24 cellular contexts compared by ENCODE assay signal in genomic region chr20:32559216-32559752, GRCh38. TPM values are rescaled to one million over a fixed set of nuclear protein-coding genes. Genes with fewer than 3 reads are reported as not detected.
A peak's percentile ranks its signal among the peaks of the same experiment; 100 is the strongest.
DNase-seq lines count a peak whose midpoint lies in the region; ATAC-seq, FAIRE-seq and TF ChIP-seq lines count a peak whose summit lies in the region.
"Had no signal": no experiment of that assay in that cellular context is flagged by ENCODE, and none has a peak within 500 bp of the region (broad histone marks: within the 10 kb centered on the region; RNA-seq: fewer than 3 reads in every experiment).

No MANE protein-coding gene starts in this region.

- H3K79me2 ChIP-seq in HepG2 (ENCODE audit: insufficient read depth, low read length), result no peaks in the 10 kb centered on the region

- TF ChIP-seq POLR2A in HepG2 (IDR thresholded peaks at IDR 0.05; ENCODE audit: insufficient read depth in 1 of 2, low read depth in 2 of 2, low read length in 2 of 2) (no peak), right lobe of liver (IDR thresholded peaks at IDR 0.05) (no peak)

- 80% methylated on average over 7 of the region's 7 CpGs for WGBS in HepG2 (ENCODE audit: low lambda C conversion rate)
- WGBS in right lobe of liver (ENCODE audit: insufficient coverage, low coverage, low lambda C conversion rate, missing lambda C conversion rate), result 14% methylated on average over 2 of the region's 7 CpGs

- intact Hi-C loops in HepG2 (cut with micrococcal nuclease; ENCODE audit: unreplicated experiment) (no loop called here), right lobe of liver (cut with DNase I) (no loop called here)
- intact Hi-C loops in naive thymus-derived CD4-positive, alpha-beta T cell (cut with micrococcal nuclease), result no loop called here

- peak overlapping the region; percentile 81 for H3K27ac Mint-ChIP-seq in activated naive CD8-positive, alpha-beta T cell
- H3K27ac Mint-ChIP-seq in naive thymus-derived CD4-positive, alpha-beta T cell, result peak overlapping the region in 8 of 9 donors; percentile 70 to 87 (median 76)
- H3K27ac Mint-ChIP-seq in stimulated activated naive B cell treated with anti-CD40 and anti-IgM and Interleukin-4, amounts not matched to agents 10 μg/mL and 1 μg/mL and 100 μg/mL, for 72 hours, result peak overlapping the region; percentile 27
- H3K27ac Mint-ChIP-seq: naive B cell, WTC11 had no signal

- H4K20me1 ChIP-seq in HepG2 (ENCODE audit: insufficient read depth, low read length), result no peaks in the 10 kb centered on the region

- no peak overlapping the region for H3K4me3 Mint-ChIP-seq in activated naive CD8-positive, alpha-beta T cell
- H3K4me3 Mint-ChIP-seq in naive thymus-derived CD4-positive, alpha-beta T cell, result peak overlapping the region in 2 of 10 donors; percentile 12 to 17
- no peak overlapping the region for H3K4me3 Mint-ChIP-seq in stimulated activated naive B cell treated with anti-CD40 and anti-IgM and Interleukin-4, amounts not matched to agents 10 μg/mL and 1 μg/mL and 100 μg/mL, for 72 hours
- H3K4me3 Mint-ChIP-seq: dendritic cell treated with granulocyte-macrophage colony-stimulating factor and Interleukin-4, amounts not matched to agents 40 ng/mL and 50 ng/mL, for 4 days; WTC11 had no signal

- TF ChIP-seq EP300 in HepG2 (IDR thresholded peaks at IDR 0.05; ENCODE audit: low read depth in 2 of 2, low read length in 2 of 2) (no peak), HepG2 (CRISPR knock-in tag; IDR thresholded peaks at IDR 0.05; ENCODE audit: borderline replicate concordance) (no peak)

- no peak overlapping the region for H3K9ac ChIP-seq in HepG2 (ENCODE audit: insufficient read depth, low read depth, low read length)
- H3K9ac ChIP-seq: GM23248 had no signal

- ATAC-seq in HepG2 (no peak), right lobe of liver (no peak)
- ATAC-seq in naive thymus-derived CD4-positive, alpha-beta T cell, result no peak
- no peak for ATAC-seq in stimulated activated naive B cell treated with anti-CD40 and anti-IgM and Interleukin-4, amounts not matched to agents 10 μg/mL and 1 μg/mL and 100 μg/mL, for 72 hours (replicated peaks)

- H3K4me2 ChIP-seq in HepG2 (ENCODE audit: low read depth, low read length), result no peak overlapping the region

- FAIRE-seq in HepG2 (lab: Jason Lieb, UNC), result no peak
- FAIRE-seq: GM18507 had no signal

- H2AFZ ChIP-seq in HepG2 (ENCODE audit: low read length), result no peak overlapping the region
- H2AFZ ChIP-seq: GM23248 had no signal

- POLR2A ChIA-PET in HepG2 (lab: Yijun Ruan, JAX), result interaction anchor here (6.7 kb wide), 1 partner anchor 16 kb away, joined by 124 read pairs; no protein-coding TSS in a partner anchor
- POLR2A ChIA-PET in naive thymus-derived CD4-positive, alpha-beta T cell (lab: Charles Lee), result interaction anchor here (1.2 to 1.7 kb wide), 2 partner anchors 20 to 24 kb away, joined by 3 to 4 read pairs; no protein-coding TSS in a partner anchor

- peaks cover 64% of the 10 kb centered on the region for H3K4me1 Mint-ChIP-seq in activated naive CD8-positive, alpha-beta T cell (ENCODE audit: low read depth)
- H3K4me1 Mint-ChIP-seq in naive thymus-derived CD4-positive, alpha-beta T cell, result peaks cover 25 to 85% (median 75%) of the 10 kb centered on the region in 7 donors
- H3K4me1 Mint-ChIP-seq in stimulated activated naive B cell treated with anti-CD40 and anti-IgM and Interleukin-4, amounts not matched to agents 10 μg/mL and 1 μg/mL and 100 μg/mL, for 72 hours, result peaks cover 24 to 29% of the 10 kb centered on the region in 2 donors

- BruUV-seq in HepG2 (replicated peaks; lab: Mats Ljungman, UMichigan), result no TSS peak

- in situ Hi-C loops in HepG2 (cut with HindIII; ENCODE audit: extremely low pct_ligation_motif_present, low pct_unique_long_range_greater_than_20kb), result no loop called here

- CTCF ChIA-PET in HepG2 (lab: Yijun Ruan, JAX; ENCODE audit: low intra/inter-chr PET ratio, low total read pairs), result no interaction called here
- CTCF ChIA-PET in naive thymus-derived CD4-positive, alpha-beta T cell (lab: Charles Lee), result no interaction called here

- H3K4me1 ChIP-seq in HepG2 (ENCODE audit: insufficient read depth, low read length) (peaks cover 94% of the 10 kb centered on the region), right lobe of liver (no peaks in the 10 kb centered on the region)
- H3K4me1 ChIP-seq in naive thymus-derived CD4-positive, alpha-beta T cell (ENCODE audit: control insufficient read depth in 2 of 2, insufficient read depth in 2 of 2, low read length in 2 of 2), result peaks cover 0 to 56% of the 10 kb centered on the region in 2 donors

- H3K4me3 ChIP-seq in HepG2 (replicated peaks in 1 of 3; ENCODE audit: insufficient read depth in 1 of 3, low read depth in 2 of 3, low read length in 3 of 3) (no peak overlapping the region), right lobe of liver (no peak overlapping the region), H7 (ENCODE audit: insufficient read depth, low read depth, low read length) (no peak overlapping the region)
- no peak overlapping the region for H3K4me3 ChIP-seq in naive thymus-derived CD4-positive, alpha-beta T cell (ENCODE audit: low read length)
- H3K4me3 ChIP-seq: GM23248, tibial nerve had no signal

- no peaks in the 10 kb centered on the region for H3K9me3 Mint-ChIP-seq in activated naive CD8-positive, alpha-beta T cell (ENCODE audit: low read depth)
- H3K9me3 Mint-ChIP-seq in naive thymus-derived CD4-positive, alpha-beta T cell, result no peaks in the 10 kb centered on the region
- H3K9me3 Mint-ChIP-seq in stimulated activated naive B cell treated with anti-CD40 and anti-IgM and Interleukin-4, amounts not matched to agents 10 μg/mL and 1 μg/mL and 100 μg/mL, for 72 hours, result no peaks in the 10 kb centered on the region
- H3K9me3 Mint-ChIP-seq: dendritic cell treated with granulocyte-macrophage colony-stimulating factor and Interleukin-4, amounts not matched to agents 40 ng/mL and 50 ng/mL, for 4 days; naive B cell had no signal

- H3K27me3 ChIP-seq in HepG2 (ENCODE audit: control insufficient read depth in 1 of 2, insufficient read depth in 2 of 2, low read length in 2 of 2) (no peaks in the 10 kb centered on the region), right lobe of liver (no peaks in the 10 kb centered on the region), H7 (ENCODE audit: control insufficient read depth, insufficient read depth, low read length) (no peaks in the 10 kb centered on the region)
- H3K27me3 ChIP-seq in naive thymus-derived CD4-positive, alpha-beta T cell (ENCODE audit: control insufficient read depth in 2 of 2, insufficient read depth in 2 of 2, low read length in 2 of 2), result no peaks in the 10 kb centered on the region

- DNase-seq in HepG2 (ENCODE audit: low spot score) (no peak), right lobe of liver (no peak), H7 (no peak), UCSD-AML1 (lab: John Stamatoyannopoulos, UW; ENCODE audit: unreplicated experiment) (no peak)
- DNase-seq in naive thymus-derived CD4-positive, alpha-beta T cell, result no peak
- DNase-seq in stimulated activated naive B cell treated with anti-CD40 and anti-IgM and Interleukin-4, amounts not matched to agents 10 μg/mL and 1 μg/mL and 100 μg/mL, for 72 hours, result no peak
- DNase-seq in effector CD4-positive, alpha-beta T cell, result no peak
- DNase-seq: activated CD4-positive, alpha-beta T cell treated with anti-CD3 and anti-CD28 coated beads, Interleukin-2, amount 50 U/mL, for 4 hours; activated CD8-positive, alpha-beta memory T cell treated with anti-CD3 and anti-CD28 coated beads, Interleukin-2, amount 50 U/mL, for 48 hours; activated effector memory CD4-positive, alpha-beta T cell treated with anti-CD3 and anti-CD28 coated beads, Interleukin-2, amount 50 U/mL, for 16 hours; KBM-7; left cardiac atrium; MM.1S; naive B cell; NCI-H2081 treated with DMSO at 0.1 percent for 48 hours; NCI-H446 treated with DMSO at 0.1 percent for 48 hours; T1000 had no signal

- H3K27ac ChIP-seq in HepG2 (ENCODE audit: extremely low read length, insufficient read depth, low read length) (no peak overlapping the region), right lobe of liver (no peak overlapping the region)
- no peak overlapping the region for H3K27ac ChIP-seq in naive thymus-derived CD4-positive, alpha-beta T cell (ENCODE audit: low read depth, low read length)
- H3K27ac ChIP-seq: C4-2B, GM23248 had no signal

- TF ChIP-seq CTCF in HepG2 (CRISPR knock-in tag; IDR thresholded peaks at IDR 0.05), result no peak
- TF ChIP-seq CTCF in right lobe of liver (IDR thresholded peaks at IDR 0.05), result no peak

- H3K9me3 ChIP-seq in HepG2 (ENCODE audit: low read length) (no peaks in the 10 kb centered on the region), right lobe of liver (no peaks in the 10 kb centered on the region)
- H3K9me3 ChIP-seq in naive thymus-derived CD4-positive, alpha-beta T cell (ENCODE audit: control insufficient read depth in 2 of 3, low read length in 3 of 3), result no peaks in the 10 kb centered on the region
- H3K9me3 ChIP-seq: tibial nerve had no signal

- H3K36me3 ChIP-seq in HepG2 (replicated peaks in 1 of 2; ENCODE audit: control insufficient read depth in 1 of 2, insufficient read depth in 2 of 2, low read length in 2 of 2), result no peaks in the 10 kb centered on the region; a peak in 2 of 5 replicates
- no peaks in the 10 kb centered on the region for H3K36me3 ChIP-seq in right lobe of liver
- peaks cover 0 to 21% (median 4%) of the 10 kb centered on the region in 3 experiments for H3K36me3 ChIP-seq in naive thymus-derived CD4-positive, alpha-beta T cell (ENCODE audit: control insufficient read depth in 2 of 3, insufficient read depth in 3 of 3, low read length in 3 of 3)
- H3K36me3 ChIP-seq in H7 (replicated peaks; ENCODE audit: control insufficient read depth, insufficient read depth, low read length), result no peaks in the 10 kb centered on the region
- H3K36me3 ChIP-seq: tibial nerve had no signal

- H3K36me3 Mint-ChIP-seq in activated naive CD8-positive, alpha-beta T cell, result no peaks in the 10 kb centered on the region
- peaks cover 4 to 33% (median 6%) of the 10 kb centered on the region in 5 donors for H3K36me3 Mint-ChIP-seq in naive thymus-derived CD4-positive, alpha-beta T cell
- no peaks in the 10 kb centered on the region for H3K36me3 Mint-ChIP-seq in stimulated activated naive B cell treated with anti-CD40 and anti-IgM and Interleukin-4, amounts not matched to agents 10 μg/mL and 1 μg/mL and 100 μg/mL, for 72 hours
- H3K36me3 Mint-ChIP-seq: naive B cell, WTC11 had no signal

- no peaks in the 10 kb centered on the region for H3K27me3 Mint-ChIP-seq in activated naive CD8-positive, alpha-beta T cell
- no peaks in the 10 kb centered on the region for H3K27me3 Mint-ChIP-seq in naive thymus-derived CD4-positive, alpha-beta T cell
- H3K27me3 Mint-ChIP-seq in stimulated activated naive B cell treated with anti-CD40 and anti-IgM and Interleukin-4, amounts not matched to agents 10 μg/mL and 1 μg/mL and 100 μg/mL, for 72 hours, result peaks cover 28 to 40% of the 10 kb centered on the region in 2 donors

- TF ChIP-seq RAD21 in HepG2 (CRISPR knock-in tag; IDR thresholded peaks at IDR 0.05), result no peak

RNA-seq across cellular contexts. Expression of gene NOL4L, which starts 25.8 kb away (rescaled TPM):
- total RNA-seq in HepG2 (2016; rRNA removed; fragmentation: Illumina TruSeq; extraction: Trizol) (16.6 and 16.9 TPM in 2 replicates), right lobe of liver (1 to 10 TPM; 4.3 to 6.5 (median 5.7) TPM)
- total RNA-seq in HepG2 (2016; cell fraction: cytosol; rRNA removed; fragmentation: Illumina TruSeq; extraction: Trizol; ENCODE audit: low read depth), result 19.2 and 19.4 TPM in 2 replicates
- total RNA-seq in HepG2 (2016; cell fraction: insoluble cytoplasmic fraction; rRNA removed; fragmentation: Illumina TruSeq; extraction: Trizol), result 14.6 and 17.1 TPM in 2 replicates
- total RNA-seq in HepG2 (2016; cell fraction: membrane; rRNA removed; fragmentation: Illumina TruSeq; extraction: Trizol), result 21.3 and 24.1 TPM in 2 replicates
- 21.2 and 22.3 TPM in 2 replicates for total RNA-seq in HepG2 (2016; cell fraction: nucleus; rRNA removed; fragmentation: Illumina TruSeq; extraction: Trizol)
- 35.4 and 38.7 TPM in 2 replicates for polyA plus RNA-seq in HepG2 (2011; rRNA removed)
- 16.5 and 20.9 TPM in 2 replicates for polyA plus RNA-seq in HepG2 (2011; cell fraction: cytosol; rRNA removed)
- 91.0 and 107 TPM in 2 replicates for polyA plus RNA-seq in HepG2 (2011; cell fraction: nucleus; rRNA removed)
- 36.0 and 39.2 TPM in 2 replicates for polyA plus RNA-seq in HepG2 (2012)
- 35.0 and 39.6 TPM in 2 replicates for polyA plus RNA-seq in HepG2 (2016; cell fraction: cytosol; fragmentation: Illumina TruSeq; extraction: Trizol; ENCODE audit: low read depth)
- 21.6 and 26.9 TPM in 2 replicates for polyA plus RNA-seq in HepG2 (2016; cell fraction: insoluble cytoplasmic fraction; fragmentation: Illumina TruSeq; extraction: Trizol; ENCODE audit: low read depth)
- polyA plus RNA-seq in HepG2 (2016; cell fraction: membrane; fragmentation: Illumina TruSeq; extraction: Trizol; ENCODE audit: low read depth), result 31.2 and 32.6 TPM in 2 replicates
- 57.5 and 60.6 TPM in 2 replicates for polyA plus RNA-seq in HepG2 (2016; cell fraction: nucleus; fragmentation: Illumina TruSeq; extraction: Trizol; ENCODE audit: insufficient read depth, low read depth)
- polyA minus RNA-seq in HepG2 (2011; rRNA and poly(A)+ RNA removed; ENCODE audit: low replicate concordance), result 6.7 and 47.8 TPM in 2 replicates
- 28.0 and 37.6 TPM in 2 replicates for polyA minus RNA-seq in HepG2 (2011; cell fraction: cytosol; rRNA and poly(A)+ RNA removed)
- 30.5 and 30.6 TPM in 2 replicates for polyA minus RNA-seq in HepG2 (2011; cell fraction: nucleus; rRNA and poly(A)+ RNA removed)
- 10 to 100 TPM; 29.4 to 81.9 (median 74.6) TPM for total RNA-seq in naive thymus-derived CD4-positive, alpha-beta T cell
- 10 to 100 TPM; 17.3 to 23.5 TPM for polyA plus RNA-seq in naive thymus-derived CD4-positive, alpha-beta T cell
- total RNA-seq in H7 (2014; rRNA removed; shearing (Covaris generic)), result 26.6 and 28.1 TPM in 2 replicates

Comparison
In these comparisons a context has a peak if more than half of its experiments do, and no peak if none do; other contexts are left out.
1. H3K27ac Mint-ChIP-seq: peak in every context shown above with its lines; median percentile 81 in activated naive CD8-positive, alpha-beta T cell; 76 in naive thymus-derived CD4-positive, alpha-beta T cell; 27 in stimulated activated naive B cell treated with anti-CD40 and anti-IgM and Interleukin-4, amounts not matched to agents 10 μg/mL and 1 μg/mL and 100 μg/mL, for 72 hours.